ENCODE assay signal across 19 cellular contexts in genomic region chr13:23735329-23735728, GRCh38.
DNase-seq lines count a peak whose midpoint lies in the region; ATAC-seq, FAIRE-seq and TF ChIP-seq lines count a peak whose summit lies in the region.
"Had no signal": no experiment of that assay in that cellular context is flagged by ENCODE, and none has a peak within 500 bp of the region (broad histone marks: within the 10 kb centered on the region; RNA-seq: fewer than 3 reads in every experiment).

No MANE protein-coding gene starts in this region.

- H3K79me2 ChIP-seq in HepG2 (ENCODE audit: insufficient read depth, low read length) = no peaks in the 10 kb centered on the region

- WGBS in HepG2 (ENCODE audit: low lambda C conversion rate) = 23% methylated on average over 2 of the region's 2 CpGs
- WGBS in right lobe of liver (ENCODE audit: insufficient coverage, low coverage, low lambda C conversion rate, missing lambda C conversion rate) = 58% methylated on average over 2 of the region's 2 CpGs

- H3K36me3 Mint-ChIP-seq in nephron (ENCODE audit: low read depth) = no peaks in the 10 kb centered on the region
- peaks cover 4% of the 10 kb centered on the region for H3K36me3 Mint-ChIP-seq in T-helper 17 cell (ENCODE audit: low read depth)

- no peak overlapping the region for H2AFZ ChIP-seq in HepG2 (ENCODE audit: low read length)

- no peak overlapping the region for H3K9ac ChIP-seq in HepG2 (ENCODE audit: insufficient read depth, low read depth, low read length)

- intact Hi-C loops in HepG2 (cut with micrococcal nuclease; ENCODE audit: unreplicated experiment) (no loop called here), right lobe of liver (cut with DNase I) (no loop called here)

- ATAC-seq in HepG2 (no peak; the same call in 2 of the 3 replicates), right lobe of liver (no peak), T-helper 17 cell (no peak), HG03280 (IDR thresholded peaks at IDR 0.05; ENCODE audit: unreplicated experiment) (no peak)

- no peak for TF ChIP-seq CTCF in HepG2 (CRISPR knock-in tag; IDR thresholded peaks at IDR 0.05)
- no peak for TF ChIP-seq CTCF in right lobe of liver (IDR thresholded peaks at IDR 0.05)
- no peak for TF ChIP-seq CTCF in astrocyte of the cerebellum (IDR thresholded peaks at IDR 0.05; ENCODE audit: low read depth, low read length, missing control alignments)
- no peak for TF ChIP-seq CTCF in nephron (IDR thresholded peaks at IDR 0.05; ENCODE audit: unreplicated experiment in 3 of 3)

- no peaks in the 10 kb centered on the region for H3K27me3 Mint-ChIP-seq in nephron (ENCODE audit: low read depth)
- no peaks in the 10 kb centered on the region for H3K27me3 Mint-ChIP-seq in T-helper 17 cell

- no peak overlapping the region for H3K4me3 Mint-ChIP-seq in nephron
- H3K4me3 Mint-ChIP-seq in T-helper 17 cell = no peak overlapping the region

- no peak overlapping the region for H3K4me2 ChIP-seq in HepG2 (ENCODE audit: low read depth, low read length)

- BruUV-seq in HepG2 (replicated peaks; lab: Mats Ljungman, UMichigan) = no TSS peak

- TF ChIP-seq POLR2A in HepG2 (IDR thresholded peaks at IDR 0.05; ENCODE audit: insufficient read depth in 1 of 2, low read depth in 2 of 2, low read length in 2 of 2) (no peak), right lobe of liver (IDR thresholded peaks at IDR 0.05) (no peak)

- in situ Hi-C loops in HepG2 (cut with HindIII; ENCODE audit: extremely low pct_ligation_motif_present, low pct_unique_long_range_greater_than_20kb) (no loop called here), astrocyte of the cerebellum (cut with HindIII; ENCODE audit: low sequenced_read_pairs) (no loop called here)

- H3K27ac Mint-ChIP-seq in nephron (peak overlapping the region; percentile 1 to 23 (median 3)), T-helper 17 cell (no peak overlapping the region)

- H3K27ac ChIP-seq in HepG2 (ENCODE audit: extremely low read length, insufficient read depth, low read length) = no peak overlapping the region
- no peak overlapping the region for H3K27ac ChIP-seq in right lobe of liver
- H3K27ac ChIP-seq: SJSA1 had no signal

- POLR2A ChIA-PET in HepG2 (lab: Yijun Ruan, JAX) = no interaction called here

- DNase-seq in HepG2 (ENCODE audit: low spot score) (no peak), right lobe of liver (no peak), astrocyte of the cerebellum (ENCODE audit: low read depth) (peak; percentile 13), T-helper 17 cell (no peak), NCI-H1092 treated with DMSO at 0.1 percent for 48 hours (lab: John Stamatoyannopoulos, UW) (no peak)
- DNase-seq in activated CD4-positive, alpha-beta T cell treated with anti-CD3 and anti-CD28 coated beads for 1 hour = no peak
- DNase-seq: 8988T, Calu3, KBM-7, NCI-H2081, NCI-H526, NCI-H82, Right ventricle myocardium superior, RPMI8226 had no signal

- H3K36me3 ChIP-seq in HepG2 (replicated peaks in 1 of 2; ENCODE audit: control insufficient read depth in 1 of 2, insufficient read depth in 2 of 2, low read length in 2 of 2) (no peaks in the 10 kb centered on the region), right lobe of liver (no peaks in the 10 kb centered on the region)
- H3K36me3 ChIP-seq: SJSA1 had no signal

- no peak for TF ChIP-seq RAD21 in HepG2 (CRISPR knock-in tag; IDR thresholded peaks at IDR 0.05)

- TF ChIP-seq EP300 in HepG2 (IDR thresholded peaks at IDR 0.05; ENCODE audit: low read depth in 2 of 2, low read length in 2 of 2) (no peak), HepG2 (CRISPR knock-in tag; IDR thresholded peaks at IDR 0.05; ENCODE audit: borderline replicate concordance) (no peak)

- no peaks in the 10 kb centered on the region for H4K20me1 ChIP-seq in HepG2 (ENCODE audit: insufficient read depth, low read length)

- CTCF ChIA-PET in HepG2 (lab: Yijun Ruan, JAX; ENCODE audit: low intra/inter-chr PET ratio, low total read pairs) = no interaction called here

- H3K27me3 ChIP-seq in HepG2 (ENCODE audit: control insufficient read depth in 1 of 2, insufficient read depth in 2 of 2, low read length in 2 of 2) (no peaks in the 10 kb centered on the region), right lobe of liver (no peaks in the 10 kb centered on the region)
- H3K27me3 ChIP-seq: SJSA1 had no signal

- no peak for FAIRE-seq in HepG2 (lab: Jason Lieb, UNC)
- FAIRE-seq: H54, HTR-8/SVneo had no signal

- H3K4me1 Mint-ChIP-seq in nephron = peaks cover 7% of the 10 kb centered on the region
- H3K4me1 Mint-ChIP-seq in T-helper 17 cell = peaks cover 6% of the 10 kb centered on the region

- H3K4me1 ChIP-seq in HepG2 (ENCODE audit: insufficient read depth, low read length) (peaks cover 19% of the 10 kb centered on the region), right lobe of liver (no peaks in the 10 kb centered on the region)
- H3K4me1 ChIP-seq: SJSA1 had no signal

- H3K4me3 ChIP-seq in HepG2 (replicated peaks in 1 of 3; ENCODE audit: insufficient read depth in 1 of 3, low read depth in 2 of 3, low read length in 3 of 3) (no peak overlapping the region), right lobe of liver (no peak overlapping the region), astrocyte of the cerebellum (ENCODE audit: low read depth, low read length) (no peak overlapping the region)
- H3K4me3 ChIP-seq: SJSA1 had no signal

- H3K9me3 ChIP-seq in HepG2 (ENCODE audit: low read length) = no peaks in the 10 kb centered on the region
- H3K9me3 ChIP-seq in right lobe of liver = no peaks in the 10 kb centered on the region
- H3K9me3 ChIP-seq in T-helper 17 cell (ENCODE audit: control insufficient read depth, low read length, poor library complexity, severe bottlenecking) = no peaks in the 10 kb centered on the region
- H3K9me3 ChIP-seq: SJSA1 had no signal

- H3K9me3 Mint-ChIP-seq in nephron = no peaks in the 10 kb centered on the region

TF ChIP-seq in HepG2, 621 proteins besides CTCF, POLR2A, EP300 and RAD21 (continues in another document):
- TF ChIP-seq ZBTB20 (CRISPR knock-in tag; IDR thresholded peaks at IDR 0.05; ENCODE audit: borderline replicate concordance, low read depth) (no peak), SOX13 (IDR thresholded peaks at IDR 0.05) (no peak), SOX13 (CRISPR knock-in tag; conservative IDR thresholded peaks at IDR 0.05 in 1 of 2, IDR thresholded peaks at IDR 0.05 in 1 of 2) (peak in 1 of 2 experiments; percentile 60; a peak in 2 of 4 replicates), ZFP36L2 (CRISPR knock-in tag; IDR thresholded peaks at IDR 0.05) (no peak), TERF1 (CRISPR knock-in tag; IDR thresholded peaks at IDR 0.05) (no peak), RFX3 (CRISPR knock-in tag; IDR thresholded peaks at IDR 0.05) (no peak), ZNF678 (CRISPR knock-in tag; IDR thresholded peaks at IDR 0.05) (no peak), ZNF550 (CRISPR knock-in tag; IDR thresholded peaks at IDR 0.05; ENCODE audit: borderline replicate concordance) (no peak), NFYC (CRISPR knock-in tag; IDR thresholded peaks at IDR 0.05) (no peak), SUZ12 (IDR thresholded peaks at IDR 0.05; ENCODE audit: low read depth, low read length) (no peak), ATAD3A (CRISPR knock-in tag; IDR thresholded peaks at IDR 0.05) (no peak), KLF15 (CRISPR knock-in tag; IDR thresholded peaks at IDR 0.05; ENCODE audit: borderline replicate concordance) (no peak), XRCC5 (optimal IDR thresholded peaks at IDR 0.05; ENCODE audit: low read length) (no peak), NONO (IDR thresholded peaks at IDR 0.05) (no peak), NONO (CRISPR knock-in tag; conservative IDR thresholded peaks at IDR 0.05) (no peak), ELF1 (CRISPR knock-in tag; IDR thresholded peaks at IDR 0.05) (no peak), FOXA1 (IDR thresholded peaks at IDR 0.05) (no peak), FOXA1 (CRISPR knock-in tag; IDR thresholded peaks at IDR 0.05) (0 out of 2 replicates have a peak, but pooled peaks have one; percentile 27), AKAP8 (CRISPR knock-in tag; IDR thresholded peaks at IDR 0.05) (no peak), SOX5 (CRISPR knock-in tag; IDR thresholded peaks at IDR 0.05; ENCODE audit: borderline replicate concordance) (0 out of 2 replicates have a peak, but pooled peaks have one; percentile 34), NR2F2 (IDR thresholded peaks at IDR 0.05; ENCODE audit: borderline replicate concordance, low read depth) (0 out of 2 replicates have a peak, but pooled peaks have one; percentile 26), HOXA3 (CRISPR knock-in tag; IDR thresholded peaks at IDR 0.05) (no peak), HIC2 (CRISPR knock-in tag; IDR thresholded peaks at IDR 0.05; ENCODE audit: low read depth) (no peak), RARA (CRISPR knock-in tag; IDR thresholded peaks at IDR 0.05) (0 out of 2 replicates have a peak, but pooled peaks have one; percentile 16), FOXK1 (CRISPR knock-in tag; IDR thresholded peaks at IDR 0.05; ENCODE audit: borderline replicate concordance, low read depth) (no peak), TCF7 (IDR thresholded peaks at IDR 0.05; ENCODE audit: low read depth) (peak; percentile 64), ZKSCAN8 (CRISPR knock-in tag; IDR thresholded peaks at IDR 0.05; ENCODE audit: borderline replicate concordance) (no peak), ZZZ3 (CRISPR knock-in tag; IDR thresholded peaks at IDR 0.05; ENCODE audit: borderline replicate concordance) (no peak)
